In genomic region chr7:66859794-66860645, GRCh38 we compare ENCODE assay signal across 1 cellular context.
TF ChIP-seq lines count a peak whose summit lies in the region.

No MANE protein-coding gene starts in this region.

TF ChIP-seq in GM23338, 12 proteins besides CTCF, POLR2A, EP300 and RAD21 (continued from another document):
- no peak for TF ChIP-seq ETS1 (IDR thresholded peaks at IDR 0.05)
TF ChIP-seq in GM23338: peak in this region for 0.
